Comparison of ENCODE assay signal across 11 cellular contexts in genomic region chrX:1554469-1555210, GRCh38. TPM values are rescaled to one million over a fixed set of nuclear protein-coding genes. Genes with fewer than 3 reads are reported as not detected.
A peak's percentile ranks its signal among the peaks of the same experiment; 100 is the strongest.
DNase-seq lines count a peak whose midpoint lies in the region; ATAC-seq, FAIRE-seq and TF ChIP-seq lines count a peak whose summit lies in the region.
"Had no signal": no experiment of that assay in that cellular context is flagged by ENCODE, and none has a peak within 500 bp of the region (broad histone marks: within the 10 kb centered on the region; RNA-seq: fewer than 3 reads in every experiment).

No MANE protein-coding gene starts in this region.

- peaks cover 9% of the 10 kb centered on the region for H3K36me3 Mint-ChIP-seq in activated CD4-positive, alpha-beta T cell treated with anti-CD3 and anti-CD28 coated beads for 36 hours (ENCODE audit: low read depth)

- peak overlapping the region; percentile 33 for H3K4me3 Mint-ChIP-seq in activated CD4-positive, alpha-beta T cell treated with anti-CD3 and anti-CD28 coated beads for 36 hours

- peaks cover 7% of the 10 kb centered on the region for H3K4me1 ChIP-seq in GM12878 (ENCODE audit: control insufficient read depth, insufficient read depth, low read length)
- peaks cover 0 to 5% (median 0%) of the 10 kb centered on the region in 4 donors for H3K4me1 ChIP-seq in stomach

- TF ChIP-seq RAD21 in GM12878 (IDR thresholded peaks at IDR 0.05; ENCODE audit: insufficient read depth, low read depth, low read length) = no peak

- H3K27me3 ChIP-seq in GM12878 (replicated peaks in 1 of 2; ENCODE audit: control insufficient read depth in 2 of 2, insufficient read depth in 2 of 2, low read length in 1 of 2) = no peaks in the 10 kb centered on the region
- H3K27me3 ChIP-seq in stomach = no peaks in the 10 kb centered on the region

- H4K20me1 ChIP-seq in GM12878 (ENCODE audit: control insufficient read depth, insufficient read depth) = no peaks in the 10 kb centered on the region

- POLR2A ChIA-PET in activated CD4-positive, alpha-beta T cell treated with anti-CD3 and anti-CD28 coated beads for 36 hours (lab: Charles Lee) = no interaction called here
- POLR2A ChIA-PET in GM12878 (lab: Charles Lee) = no interaction called here

- WGBS in GM12878 (ENCODE audit: insufficient coverage, insufficient replicate concordance, low lambda C conversion rate, missing lambda C conversion rate) = 6% methylated on average over 19 of the region's 19 CpGs
- WGBS in stomach, 5 donors = 77 to 86% (median 81%) methylated on average over 19 of the region's 19 CpGs

- peaks cover 3% of the 10 kb centered on the region; the same call in 1 of the 3 replicates for H3K9me3 ChIP-seq in GM12878 (replicated peaks; ENCODE audit: control insufficient read depth, insufficient read depth, low read length)
- H3K9me3 ChIP-seq in stomach = peaks cover 0 to 21% (median 3%) of the 10 kb centered on the region in 4 donors

- TF ChIP-seq POLR2A in GM12878 (IDR thresholded peaks at IDR 0.05; ENCODE audit: low read depth, low read length) = no peak
- no peak for TF ChIP-seq POLR2A in stomach (IDR thresholded peaks at IDR 0.05)

- peaks cover 13% of the 10 kb centered on the region for H3K9me3 Mint-ChIP-seq in activated CD4-positive, alpha-beta T cell treated with anti-CD3 and anti-CD28 coated beads for 36 hours (ENCODE audit: low read depth)

- DNase-seq in MV-4-11 (lab: John Stamatoyannopoulos, UW) = peak; percentile 48
- peak; percentile 27 for DNase-seq in activated CD4-positive, alpha-beta T cell treated with anti-CD3 and anti-CD28 coated beads for 36 hours
- DNase-seq in GM12878 (ENCODE audit: low read depth, low spot score) = no peak
- DNase-seq in stomach = peak; percentile 25
- DNase-seq in substantia nigra (lab: John Stamatoyannopoulos, UW) = no peak
- DNase-seq: GDM1, NCI-H82 had no signal

- SMC1A ChIA-PET in GM12878 (lab: Charles Lee; ENCODE audit: uncharacterized antibody, unreplicated experiment) = no interaction called here

- in situ Hi-C loops in GM12878 (cut with MboI) = no loop called here

- H3K27ac Mint-ChIP-seq in activated CD4-positive, alpha-beta T cell treated with anti-CD3 and anti-CD28 coated beads for 36 hours = peak overlapping the region; percentile 81

- TF ChIP-seq EP300 in GM12878 (IDR thresholded peaks at IDR 0.05; ENCODE audit: borderline replicate concordance in 1 of 2, control insufficient read depth in 1 of 2, low read depth in 2 of 2, low read length in 2 of 2) (no peak), stomach (IDR thresholded peaks at IDR 0.05) (no peak)

- H3K4me3 ChIP-seq in GM12878 (peak overlapping the region; percentile 32; the same call in 1 of the 2 replicates), stomach (no peak overlapping the region)

- H2AFZ ChIP-seq in GM12878 (ENCODE audit: control insufficient read depth, low read depth, low read length) = peak overlapping the region; percentile 37

- peak; percentile 31 for ATAC-seq in activated CD4-positive, alpha-beta T cell treated with anti-CD3 and anti-CD28 coated beads for 36 hours
- ATAC-seq in GM12878 (peak; percentile 86), GM19463 (IDR thresholded peaks at IDR 0.05; ENCODE audit: unreplicated experiment) (no peak), GM18907 (IDR thresholded peaks at IDR 0.05; ENCODE audit: unreplicated experiment) (no peak)

- H3K4me1 Mint-ChIP-seq in activated CD4-positive, alpha-beta T cell treated with anti-CD3 and anti-CD28 coated beads for 36 hours = peaks cover 50% of the 10 kb centered on the region

- no peak for TF ChIP-seq CTCF in GM12878 (IDR thresholded peaks at IDR 0.05 in 2 of 3, conservative IDR thresholded peaks at IDR 0.05 in 1 of 3; ENCODE audit: control insufficient read depth in 2 of 3, extremely low read depth in 1 of 3, insufficient read depth in 1 of 3, low read depth in 3 of 3, low read length in 3 of 3)
- TF ChIP-seq CTCF in stomach (IDR thresholded peaks at IDR 0.05) = no peak

- intact Hi-C loops in activated CD4-positive, alpha-beta T cell treated with anti-CD3 and anti-CD28 coated beads for 36 hours (cut with DNase I, micrococcal nuclease) = no loop called here
- intact Hi-C loops in GM12878 (cut with micrococcal nuclease; ENCODE audit: unreplicated experiment) (no loop called here), stomach (cut with DNase I; ENCODE audit: low total_unique reads) (no loop called here)

- CTCF ChIA-PET in activated CD4-positive, alpha-beta T cell treated with anti-CD3 and anti-CD28 coated beads for 36 hours (lab: Charles Lee) = no interaction called here
- CTCF ChIA-PET in GM12878 (lab: Yijun Ruan, JAX) = no interaction called here

- H3K36me3 ChIP-seq in GM12878 (ENCODE audit: control insufficient read depth in 2 of 2, insufficient read depth in 2 of 2, low read length in 1 of 2) (no peaks in the 10 kb centered on the region), stomach (no peaks in the 10 kb centered on the region)

- H3K27ac ChIP-seq in GM12878 (ENCODE audit: control insufficient read depth, insufficient read depth) (peak overlapping the region; percentile 4; the same call in 1 of the 2 replicates), stomach (peak overlapping the region in 1 of 5 donors; percentile 22), substantia nigra (ENCODE audit: low read depth, low read length, poor library complexity, severe bottlenecking) (no peak overlapping the region)
- H3K27ac ChIP-seq: KMS-11 had no signal

- H3K27me3 Mint-ChIP-seq in activated CD4-positive, alpha-beta T cell treated with anti-CD3 and anti-CD28 coated beads for 36 hours = no peaks in the 10 kb centered on the region

- no TSS peak for BruUV-seq in GM12878 (replicated peaks; lab: Mats Ljungman, UMichigan)

- RAD21 ChIA-PET in GM12878 (lab: Charles Lee; ENCODE audit: unreplicated experiment) = no interaction called here

- FAIRE-seq in GM12878 (lab: Jason Lieb, UNC) = no peak
- FAIRE-seq: frontal cortex had no signal

- H3K79me2 ChIP-seq in GM12878 (ENCODE audit: control insufficient read depth, insufficient read depth, low read length) = no peaks in the 10 kb centered on the region

- H3K4me2 ChIP-seq in GM12878 (ENCODE audit: control insufficient read depth, insufficient read depth) = peak overlapping the region; percentile 68
- H3K4me2 ChIP-seq: KMS-11 had no signal

- no peak overlapping the region; the same call in 1 of the 2 replicates for H3K9ac ChIP-seq in GM12878 (ENCODE audit: control insufficient read depth, insufficient read depth, low read length)
- H3K9ac ChIP-seq: KMS-11 had no signal

TF ChIP-seq in GM12878, 131 proteins besides CTCF, POLR2A, EP300 and RAD21 (continues in another document):
- no peak for TF ChIP-seq ESRRA (IDR thresholded peaks at IDR 0.05; ENCODE audit: low read length)
- no peak for TF ChIP-seq USF2 (IDR thresholded peaks at IDR 0.05; ENCODE audit: borderline replicate concordance, low read depth, low read length)
- no peak for TF ChIP-seq RFX5 (IDR thresholded peaks at IDR 0.05; ENCODE audit: low read depth, low read length)

RNA-seq across cellular contexts. Expression of gene P2RY8, which starts 17.7 kb away (rescaled TPM):
- 10 to 100 TPM; 19.8 to 21.2 TPM for total RNA-seq in activated CD4-positive, alpha-beta T cell treated with anti-CD3 and anti-CD28 coated beads for 36 hours
- total RNA-seq in GM12878 (2013; cell fraction: nucleolus; rRNA removed) = 85.1 and 89.7 TPM in 2 replicates
- total RNA-seq in GM12878 (2014; rRNA removed) (34.0 and 44.7 TPM in 2 replicates), GM12878 (2014; rRNA removed; fragmentation: Illumina TruSeq; extraction: Trizol) (28.8 and 29.7 TPM in 2 replicates), GM12878 (2021) (61.3 and 61.8 TPM in 2 replicates), stomach (1 to 10 TPM in 3 of 5 donors, not detected in 2; 1.8 to 3.3 (median 1.9) TPM)
- polyA plus RNA-seq in GM12878 (2011; ENCODE audit: low read depth) = 30.9 TPM
- polyA plus RNA-seq in GM12878 (2011; rRNA removed) (20.4 and 31.1 TPM in 2 replicates), GM12878 (2014; fragmentation: Illumina TruSeq; extraction: Trizol) (27.5 and 30.5 TPM in 2 replicates), GM12878 (2014; fragmentation: Nextera tagmentation; extraction: Ambion mirVana) (1 to 10 TPM; 2.0 to 4.0 TPM), GM12878 (2014; rRNA removed) (41.8 and 49.0 TPM in 2 replicates), GM12878 (2016; fragmentation: Nextera tagmentation; extraction: Ambion mirVana) (10 to 100 TPM; 62.7 to 64.4 TPM), stomach (under 1 TPM; 0.31 to 0.76 (median 0.70) TPM)
- polyA plus RNA-seq in GM12878 (2011; cell fraction: cytosol; rRNA removed) = 41.3 and 52.8 TPM in 2 replicates
- 29.2 and 35.1 TPM in 2 replicates for polyA plus RNA-seq in GM12878 (2011; cell fraction: nucleus; rRNA removed)
- polyA plus RNA-seq in GM12878 (2012) = 41.7 and 45.3 TPM in 2 replicates
- 37.7 and 60.0 TPM in 2 replicates for polyA minus RNA-seq in GM12878 (2011; rRNA and poly(A)+ RNA removed)
- 26.7 and 36.8 TPM in 2 replicates for polyA minus RNA-seq in GM12878 (2011; cell fraction: cytosol; rRNA and poly(A)+ RNA removed)
- polyA minus RNA-seq in GM12878 (2011; cell fraction: nucleus; rRNA and poly(A)+ RNA removed) = 20.7 and 34.7 TPM in 2 replicates

RNA-seq across cellular contexts. Expression of gene AKAP17A, which starts 36.8 kb away (rescaled TPM):
- 10 to 100 TPM; 49.7 to 51.2 TPM for total RNA-seq in activated CD4-positive, alpha-beta T cell treated with anti-CD3 and anti-CD28 coated beads for 36 hours
- 96.4 and 115 TPM in 2 replicates for total RNA-seq in GM12878 (2013; cell fraction: nucleolus; rRNA removed)
- 42.8 and 47.0 TPM in 2 replicates for total RNA-seq in GM12878 (2014; rRNA removed)
- 14.3 and 16.1 TPM in 2 replicates for total RNA-seq in GM12878 (2014; rRNA removed; fragmentation: Illumina TruSeq; extraction: Trizol)
- 48.7 and 53.9 TPM in 2 replicates for total RNA-seq in GM12878 (2021)
- polyA plus RNA-seq in GM12878 (2011; ENCODE audit: low read depth) = 17.3 TPM
- 16.4 and 24.7 TPM in 2 replicates for polyA plus RNA-seq in GM12878 (2011; rRNA removed)
- polyA plus RNA-seq in GM12878 (2011; cell fraction: cytosol; rRNA removed) = 30.4 and 40.9 TPM in 2 replicates
- 366 and 371 TPM in 2 replicates for polyA plus RNA-seq in GM12878 (2011; cell fraction: nucleus; rRNA removed)
- 53.8 and 67.0 TPM in 2 replicates for polyA plus RNA-seq in GM12878 (2012)
- 9.0 and 17.1 TPM in 2 replicates for polyA plus RNA-seq in GM12878 (2014; fragmentation: Illumina TruSeq; extraction: Trizol)
- polyA plus RNA-seq in GM12878 (2014; fragmentation: Nextera tagmentation; extraction: Ambion mirVana) = 1 to 10 TPM; 3.0 to 5.6 TPM
- polyA plus RNA-seq in GM12878 (2014; rRNA removed) = 55.8 and 64.2 TPM in 2 replicates
- polyA plus RNA-seq in GM12878 (2016; fragmentation: Nextera tagmentation; extraction: Ambion mirVana) = 10 to 100 TPM; 26.3 to 42.6 TPM
- polyA minus RNA-seq in GM12878 (2011; rRNA and poly(A)+ RNA removed) = 4.9 and 9.4 TPM in 2 replicates
- polyA minus RNA-seq in GM12878 (2011; cell fraction: cytosol; rRNA and poly(A)+ RNA removed) = 7.1 and 7.6 TPM in 2 replicates
- polyA minus RNA-seq in GM12878 (2011; cell fraction: nucleus; rRNA and poly(A)+ RNA removed) = 19.7 and 26.1 TPM in 2 replicates
- 100 to 1,000 TPM in 3 of 5 donors, 10 to 100 TPM in 2; 32.3 to 141 (median 109) TPM for total RNA-seq in stomach
- 10 to 100 TPM; 13.3 to 32.6 (median 15.8) TPM for polyA plus RNA-seq in stomach

Comparison
In these comparisons a context has a peak if more than half of its experiments do, and no peak if none do; other contexts are left out.
1. DNase-seq: peak in MV-4-11 (single experiment), activated CD4-positive, alpha-beta T cell treated with anti-CD3 and anti-CD28 coated beads for 36 hours (single experiment) and stomach (single experiment); none in GM12878 (single experiment) and substantia nigra (0 of 49).
2. ATAC-seq: peak in activated CD4-positive, alpha-beta T cell treated with anti-CD3 and anti-CD28 coated beads for 36 hours (single experiment) and GM12878 (single experiment); none in GM19463 (single experiment) and GM18907 (single experiment).
3. RNA of gene P2RY8, which starts 17.7 kb away (total RNA-seq): 28.8 to 89.7 TPM in GM12878 and 19.8 to 21.2 TPM in activated CD4-positive, alpha-beta T cell treated with anti-CD3 and anti-CD28 coated beads for 36 hours; 1.8 to 3.3 TPM in stomach; every median in the first group is over 4 times any median in the second.